Comparison of ENCODE assay signal across 8 cellular contexts in genomic region chr17:42154514-42154883, GRCh38. TPM values are rescaled to one million over a fixed set of nuclear protein-coding genes. Genes with fewer than 3 reads are reported as not detected.
DNase-seq lines count a peak whose midpoint lies in the region; ATAC-seq and TF ChIP-seq lines count a peak whose summit lies in the region.

No MANE protein-coding gene starts in this region.

- CTCF ChIA-PET in activated CD8-positive, alpha-beta T cell treated with anti-CD3 and anti-CD28 coated beads, Interleukin-2, amount 10 ng/mL, durations not matched to agents 7 days and 5 days (lab: Charles Lee): interaction anchor here (1.1 to 1.5 kb wide), 6 partner anchors 27 to 158 kb away, joined by 3 to 7 read pairs (median 4); partner anchors contain the start of genes DNAJC7 and NKIRAS2

- peak; percentile 0 for ATAC-seq in activated CD8-positive, alpha-beta T cell treated with anti-CD3 and anti-CD28 coated beads, Interleukin-2, amount 10 ng/mL, durations not matched to agents 7 days and 5 days
- ATAC-seq in GM19463 (IDR thresholded peaks at IDR 0.05; ENCODE audit: unreplicated experiment): no peak

- no peaks in the 10 kb centered on the region for H3K27me3 Mint-ChIP-seq in HFFc6 (ENCODE audit: insufficient read depth)
- no peaks in the 10 kb centered on the region for H3K27me3 Mint-ChIP-seq in activated CD8-positive, alpha-beta T cell treated with anti-CD3 and anti-CD28 coated beads, Interleukin-2, amount 10 ng/mL, durations not matched to agents 7 days and 5 days (ENCODE audit: low read depth)

- H3K27ac Mint-ChIP-seq in HFFc6: peak overlapping the region; percentile 88
- H3K27ac Mint-ChIP-seq in activated CD8-positive, alpha-beta T cell treated with anti-CD3 and anti-CD28 coated beads, Interleukin-2, amount 10 ng/mL, durations not matched to agents 7 days and 5 days: peak overlapping the region; percentile 84

- H3K9ac ChIP-seq in iPS-15b (ENCODE audit: low read depth, low read length) (peak overlapping the region; percentile 84), subcutaneous abdominal adipose tissue (ENCODE audit: low read length in 5 of 5) (peak overlapping the region; percentile 84 to 100 (median 99))

- H3K36me3 ChIP-seq in iPS-15b (ENCODE audit: control insufficient read depth, insufficient read depth, low read length): peaks cover 5% of the 10 kb centered on the region
- H3K36me3 ChIP-seq in subcutaneous abdominal adipose tissue (ENCODE audit: control insufficient read depth in 5 of 5, insufficient read depth in 5 of 5, low read length in 5 of 5): peaks cover 0 to 9% (median 5%) of the 10 kb centered on the region in 5 donors

- H3K4me3 ChIP-seq in iPS-15b (ENCODE audit: low read depth, low read length): peak overlapping the region; percentile 87
- peak overlapping the region; percentile 73 to 99 (median 96) for H3K4me3 ChIP-seq in subcutaneous abdominal adipose tissue (ENCODE audit: low read depth in 1 of 5, low read length in 5 of 5)

- POLR2A ChIA-PET in activated CD8-positive, alpha-beta T cell treated with anti-CD3 and anti-CD28 coated beads, Interleukin-2, amount 10 ng/mL, durations not matched to agents 7 days and 5 days (lab: Charles Lee): interaction anchor here (0.6 to 2.2 kb wide), 11 partner anchors 12 to 260 kb away, joined by 3 to 8 read pairs (median 4); partner anchors contain the start of genes DNAJC7 and NKIRAS2

- TF ChIP-seq CTCF in HFFc6 (IDR thresholded peaks at IDR 0.05): no peak

- no peaks in the 10 kb centered on the region for H3K27me3 ChIP-seq in iPS-15b (ENCODE audit: control insufficient read depth, insufficient read depth, low read length)
- H3K27me3 ChIP-seq in subcutaneous abdominal adipose tissue (ENCODE audit: control insufficient read depth in 5 of 5, insufficient read depth in 4 of 5, low read length in 5 of 5): no peaks in the 10 kb centered on the region

- peaks cover 28% of the 10 kb centered on the region for H3K4me1 Mint-ChIP-seq in HFFc6 (ENCODE audit: low read depth)
- peaks cover 42% of the 10 kb centered on the region for H3K4me1 Mint-ChIP-seq in activated CD8-positive, alpha-beta T cell treated with anti-CD3 and anti-CD28 coated beads, Interleukin-2, amount 10 ng/mL, durations not matched to agents 7 days and 5 days (ENCODE audit: low read depth)

- 0 out of 2 replicates have a peak, but pooled peaks cover 10% of the 10 kb centered on the region for H3K36me3 Mint-ChIP-seq in HFFc6 (ENCODE audit: low read depth)
- H3K36me3 Mint-ChIP-seq in activated CD8-positive, alpha-beta T cell treated with anti-CD3 and anti-CD28 coated beads, Interleukin-2, amount 10 ng/mL, durations not matched to agents 7 days and 5 days (ENCODE audit: low read depth): peaks cover 13% of the 10 kb centered on the region

- H3K9me3 ChIP-seq in iPS-15b (ENCODE audit: control insufficient read depth, insufficient read depth, low read length): no peaks in the 10 kb centered on the region
- H3K9me3 ChIP-seq in subcutaneous abdominal adipose tissue (ENCODE audit: control insufficient read depth in 5 of 5, low read length in 5 of 5): no peaks in the 10 kb centered on the region

- peaks cover 8% of the 10 kb centered on the region for H3K4me1 ChIP-seq in iPS-15b (ENCODE audit: control insufficient read depth, insufficient read depth, low read length)
- peaks cover 7 to 38% (median 35%) of the 10 kb centered on the region in 5 donors for H3K4me1 ChIP-seq in subcutaneous abdominal adipose tissue (ENCODE audit: control insufficient read depth in 5 of 5, insufficient read depth in 5 of 5, low read length in 5 of 5)

- H3K27ac ChIP-seq in subcutaneous abdominal adipose tissue (ENCODE audit: low read depth, low read length): peak overlapping the region; percentile 81

- DNase-seq in HFFc6 (no peak), CD1c-positive myeloid dendritic cell (ENCODE audit: extremely low spot score) (no peak), islet precursor cell (no peak)
- no peak for DNase-seq in activated CD8-positive, alpha-beta T cell treated with anti-CD3 and anti-CD28 coated beads, Interleukin-2, amount 10 ng/mL, durations not matched to agents 7 days and 5 days
- no peak for DNase-seq in activated CD4-positive, alpha-beta T cell treated with anti-CD3 and anti-CD28 coated beads, Interleukin-2, amount 50 U/mL, for 1 hour

- H3K4me3 Mint-ChIP-seq in HFFc6: peak overlapping the region; percentile 93
- H3K4me3 Mint-ChIP-seq in activated CD8-positive, alpha-beta T cell treated with anti-CD3 and anti-CD28 coated beads, Interleukin-2, amount 10 ng/mL, durations not matched to agents 7 days and 5 days: peak overlapping the region; percentile 86

- H3K9me3 Mint-ChIP-seq in HFFc6: no peaks in the 10 kb centered on the region
- no peaks in the 10 kb centered on the region for H3K9me3 Mint-ChIP-seq in activated CD8-positive, alpha-beta T cell treated with anti-CD3 and anti-CD28 coated beads, Interleukin-2, amount 10 ng/mL, durations not matched to agents 7 days and 5 days (ENCODE audit: insufficient read depth)

RNA-seq across cellular contexts. Expression of gene RAB5C, which starts 0.3 kb away (rescaled TPM):
- total RNA-seq in HFFc6 (2021; fragmentation: NEBNext Ultra II Directional; extraction: Animal tissue kit (Norgen Biotek cat#: 25700)): 100 to 1,000 TPM; 184 to 204 (median 193) TPM
- 100 to 1,000 TPM; 102 to 107 TPM for total RNA-seq in activated CD8-positive, alpha-beta T cell treated with anti-CD3 and anti-CD28 coated beads, Interleukin-2, amount 10 ng/mL, durations not matched to agents 7 days and 5 days

RNA-seq across cellular contexts. Expression of gene KCNH4, which starts 26.4 kb away (rescaled TPM):
- not detected for total RNA-seq in HFFc6 (2021; fragmentation: NEBNext Ultra II Directional; extraction: Animal tissue kit (Norgen Biotek cat#: 25700))
- under 1 TPM; 0.05 to 0.13 TPM for total RNA-seq in activated CD8-positive, alpha-beta T cell treated with anti-CD3 and anti-CD28 coated beads, Interleukin-2, amount 10 ng/mL, durations not matched to agents 7 days and 5 days

RNA-seq across cellular contexts. Expression of gene HCRT, which starts 30.8 kb away (rescaled TPM):
- total RNA-seq in HFFc6 (2021; fragmentation: NEBNext Ultra II Directional; extraction: Animal tissue kit (Norgen Biotek cat#: 25700)): not detected
- not detected for total RNA-seq in activated CD8-positive, alpha-beta T cell treated with anti-CD3 and anti-CD28 coated beads, Interleukin-2, amount 10 ng/mL, durations not matched to agents 7 days and 5 days

RNA-seq across cellular contexts. Expression of gene HSPB9, which starts 31.9 kb away (rescaled TPM):
- not detected for total RNA-seq in HFFc6 (2021; fragmentation: NEBNext Ultra II Directional; extraction: Animal tissue kit (Norgen Biotek cat#: 25700))
- under 1 TPM; 0.16 to 0.29 TPM for total RNA-seq in activated CD8-positive, alpha-beta T cell treated with anti-CD3 and anti-CD28 coated beads, Interleukin-2, amount 10 ng/mL, durations not matched to agents 7 days and 5 days

RNA-seq across cellular contexts. Expression of gene KAT2A, which starts 33.3 kb away (rescaled TPM):
- 10 to 100 TPM; 21.5 to 36.2 (median 25.3) TPM for total RNA-seq in HFFc6 (2021; fragmentation: NEBNext Ultra II Directional; extraction: Animal tissue kit (Norgen Biotek cat#: 25700))
- 10 to 100 TPM; 45.2 to 46.8 TPM for total RNA-seq in activated CD8-positive, alpha-beta T cell treated with anti-CD3 and anti-CD28 coated beads, Interleukin-2, amount 10 ng/mL, durations not matched to agents 7 days and 5 days
